Comparison of ENCODE assay signal across 22 cellular contexts in the genomic region with DNA sequence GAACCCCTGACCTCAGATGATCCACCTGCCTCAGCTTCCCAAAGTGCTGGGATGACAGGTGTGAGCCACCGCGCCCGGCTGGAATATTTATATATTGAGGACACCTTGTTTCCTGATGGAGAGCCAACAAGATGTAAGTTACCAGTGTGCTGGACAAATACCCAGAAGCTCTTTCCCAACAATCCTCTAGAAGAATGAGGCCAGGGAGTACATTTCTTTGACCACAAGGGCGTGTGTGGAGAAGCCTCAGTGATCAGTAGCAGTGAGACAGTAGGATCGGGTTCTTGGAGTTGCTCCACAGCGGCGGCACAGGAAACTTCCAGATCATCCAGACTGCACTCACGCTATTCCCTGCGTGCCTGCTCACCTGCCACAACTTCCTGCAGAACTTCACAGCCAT.
"Had no signal": no experiment of that assay in that cellular context is flagged by ENCODE, and none has a peak within 500 bp of the region (broad histone marks: within the 10 kb centered on the region; RNA-seq: fewer than 3 reads in every experiment).

No MANE protein-coding gene starts in this region.

- H3K27me3 ChIP-seq: ascending aorta, dorsolateral prefrontal cortex, neutrophil, thyroid gland, uterus had no signal

- DNase-seq: activated CD4-positive, alpha-beta T cell treated with anti-CD3 and anti-CD28 coated beads, Interleukin-2, amount 50 U/mL, for 1 hour; activated naive CD4-positive, alpha-beta T cell treated with Interleukin-2 at 50 U/mL for 16 hours; activated T-cell treated with anti-CD3 and anti-CD28 coated beads for 4 hours; dorsolateral prefrontal cortex; foreskin melanocyte; head of caudate nucleus; immature natural killer cell; left cardiac atrium; mucosa of descending colon; natural killer cell; retina; stimulated activated CD4-positive, alpha-beta T cell treated with anti-CD3 and anti-CD28 coated beads, Interleukin-2, amount 100 ng/mL, for 48 hours; stimulated activated naive B cell treated with anti-CD40 and anti-IgM and Interleukin-4, amounts not matched to agents 10 μg/mL and 1 μg/mL and 100 μg/mL, for 72 hours; T-cell; T-helper 9 cell; thyroid gland; uterus had no signal

- H3K27ac ChIP-seq: ascending aorta, dorsolateral prefrontal cortex, neutrophil, parathyroid adenoma, thyroid gland, uterus had no signal

- H3K27me3 Mint-ChIP-seq: activated T-helper 17 cell treated with anti-CD3 and anti-CD28 coated beads, Interleukin-2, amount 50 U/mL, for 72 hours; T-cell had no signal

- H3K4me1 Mint-ChIP-seq: activated T-helper 17 cell treated with anti-CD3 and anti-CD28 coated beads, Interleukin-2, amount 50 U/mL, for 72 hours; immature natural killer cell; natural killer cell; stimulated activated naive B cell treated with anti-CD40 and anti-IgM and Interleukin-4, amounts not matched to agents 10 μg/mL and 1 μg/mL and 100 μg/mL, for 72 hours; T-cell had no signal

- H3K4me1 ChIP-seq: ascending aorta, parathyroid adenoma, uterus had no signal

- H3K9ac ChIP-seq: parathyroid adenoma had no signal

- H3K4me3 ChIP-seq: ascending aorta, dorsolateral prefrontal cortex, mucosa of descending colon, thyroid gland, uterus had no signal

- H3K27ac Mint-ChIP-seq: activated T-helper 17 cell treated with anti-CD3 and anti-CD28 coated beads, Interleukin-2, amount 50 U/mL, for 72 hours; immature natural killer cell; natural killer cell; stimulated activated naive B cell treated with anti-CD40 and anti-IgM and Interleukin-4, amounts not matched to agents 10 μg/mL and 1 μg/mL and 100 μg/mL, for 72 hours; T-cell had no signal

- H3K9me3 Mint-ChIP-seq: activated T-helper 17 cell treated with anti-CD3 and anti-CD28 coated beads, Interleukin-2, amount 50 U/mL, for 72 hours; natural killer cell; stimulated activated naive B cell treated with anti-CD40 and anti-IgM and Interleukin-4, amounts not matched to agents 10 μg/mL and 1 μg/mL and 100 μg/mL, for 72 hours; T-cell had no signal

- ATAC-seq: activated CD4-positive, CD25-positive, alpha-beta regulatory T cell treated with anti-CD3 and anti-CD28 coated beads, Interleukin-2, amount 50 U/mL, for 24 hours; activated T-helper 17 cell treated with anti-CD3 and anti-CD28 coated beads, Interleukin-2, amount 50 U/mL, for 72 hours; left cardiac atrium; mucosa of descending colon; natural killer cell; stimulated activated naive B cell treated with anti-CD40 and anti-IgM and Interleukin-4, amounts not matched to agents 10 μg/mL and 1 μg/mL and 100 μg/mL, for 72 hours; T-cell had no signal

- H3K4me3 Mint-ChIP-seq: activated T-helper 17 cell treated with anti-CD3 and anti-CD28 coated beads, Interleukin-2, amount 50 U/mL, for 72 hours; immature natural killer cell; natural killer cell; stimulated activated naive B cell treated with anti-CD40 and anti-IgM and Interleukin-4, amounts not matched to agents 10 μg/mL and 1 μg/mL and 100 μg/mL, for 72 hours; T-cell had no signal

- H3K79me2 ChIP-seq: parathyroid adenoma had no signal

- H3K36me3 ChIP-seq: ascending aorta, neutrophil, thyroid gland, uterus had no signal

- H3K36me3 Mint-ChIP-seq: immature natural killer cell; natural killer cell; stimulated activated naive B cell treated with anti-CD40 and anti-IgM and Interleukin-4, amounts not matched to agents 10 μg/mL and 1 μg/mL and 100 μg/mL, for 72 hours; T-cell had no signal

- H2AFZ ChIP-seq: parathyroid adenoma had no signal

- H3K9me3 ChIP-seq: ascending aorta, mucosa of descending colon, neutrophil, thyroid gland, uterus had no signal
